ENCODE assay signal across 19 cellular contexts in the genomic region with DNA sequence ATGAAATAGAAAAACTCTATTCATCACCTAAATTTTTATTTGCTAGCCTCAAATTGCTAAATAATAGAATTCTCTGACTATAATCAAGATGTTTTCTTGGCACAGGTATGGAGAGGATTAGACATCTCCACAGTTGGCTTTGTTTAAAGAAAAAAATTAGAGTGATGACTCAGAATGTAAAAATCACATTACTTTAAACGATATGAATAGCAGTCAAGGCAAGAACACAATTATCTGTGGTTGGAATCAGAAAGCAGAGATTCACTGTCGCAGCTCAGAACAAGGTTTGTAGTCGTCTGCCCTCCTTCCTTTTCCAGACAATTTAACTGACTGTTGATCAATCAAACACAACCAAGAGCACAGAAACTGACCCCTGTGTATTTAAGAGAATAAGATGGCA. TPM values are rescaled to one million over a fixed set of nuclear protein-coding genes. Genes with fewer than 3 reads are reported as not detected.
DNase-seq lines count a peak whose midpoint lies in the region; ATAC-seq and TF ChIP-seq lines count a peak whose summit lies in the region.
"Had no signal": no experiment of that assay in that cellular context is flagged by ENCODE, and none has a peak within 500 bp of the region (broad histone marks: within the 10 kb centered on the region; RNA-seq: fewer than 3 reads in every experiment).

No MANE protein-coding gene starts in this region.

- H3K9me3 ChIP-seq in neuronal stem cell (replicated peaks in 1 of 2; ENCODE audit: control insufficient read depth in 2 of 2, insufficient read depth in 1 of 2, low read depth in 1 of 2, low read length in 2 of 2) = no peaks in the 10 kb centered on the region
- H3K9me3 ChIP-seq: ascending aorta, left lung, SJSA1 had no signal

- H2AK5ac ChIP-seq in neuronal stem cell (ENCODE audit: low read depth, low read length) = no peak overlapping the region

- no peak overlapping the region for H3K4me2 ChIP-seq in neuronal stem cell (ENCODE audit: insufficient read depth, low read length, poor library complexity, severe bottlenecking)

- no CpG with 5 or more reads among the region's 3 CpGs for WGBS in neuronal stem cell (ENCODE audit: extremely low coverage in 2 of 2, insufficient read length in 2 of 2, insufficient replicate concordance in 1 of 2), 2 donors

- H2BK12ac ChIP-seq in neuronal stem cell (ENCODE audit: low read length) = no peak overlapping the region

- no peaks in the 10 kb centered on the region for H3K36me3 ChIP-seq in neuronal stem cell (replicated peaks in 1 of 2; ENCODE audit: control insufficient read depth in 2 of 2, insufficient read depth in 2 of 2, low read length in 2 of 2)
- H3K36me3 ChIP-seq: ascending aorta, left lung, SJSA1 had no signal

- ATAC-seq in foreskin keratinocyte = peak; percentile 72
- no peak for ATAC-seq in GM19452 (IDR thresholded peaks at IDR 0.05; ENCODE audit: unreplicated experiment)
- ATAC-seq: left lung had no signal

- H2BK15ac ChIP-seq in neuronal stem cell (ENCODE audit: low read length) = no peak overlapping the region

- H3K9ac ChIP-seq in neuronal stem cell (ENCODE audit: low read depth, low read length, poor library complexity) = no peak overlapping the region

- H3K4me1 ChIP-seq in foreskin keratinocyte (peaks cover 8% of the 10 kb centered on the region), neuronal stem cell (ENCODE audit: control insufficient read depth in 2 of 2, insufficient read depth in 1 of 2, low read depth in 1 of 2, low read length in 2 of 2) (no peaks in the 10 kb centered on the region)
- H3K4me1 ChIP-seq: ascending aorta, left lung had no signal

- H3K79me1 ChIP-seq in neuronal stem cell (ENCODE audit: low read depth, low read length) = no peaks in the 10 kb centered on the region

- no peak for TF ChIP-seq CTCF in foreskin keratinocyte (conservative IDR thresholded peaks at IDR 0.05)

- H3K27me3 ChIP-seq in foreskin keratinocyte (no peaks in the 10 kb centered on the region), neuronal stem cell (ENCODE audit: control insufficient read depth in 3 of 3, insufficient read depth in 3 of 3, low read depth in 1 of 3, low read length in 3 of 3) (peaks cover 0 to 11% (median 0%) of the 10 kb centered on the region in 3 experiments)
- H3K27me3 ChIP-seq: ascending aorta, left lung, SJSA1 had no signal

- H2AFZ ChIP-seq in neuronal stem cell (ENCODE audit: low read length) = no peak overlapping the region

- H3K4ac ChIP-seq in neuronal stem cell (ENCODE audit: low read length) = no peak overlapping the region

- no peak overlapping the region for H3K14ac ChIP-seq in neuronal stem cell (ENCODE audit: low read length)

- no peak overlapping the region for H3K23ac ChIP-seq in neuronal stem cell (ENCODE audit: low read depth, low read length, poor library complexity)

- no peak overlapping the region for H2BK5ac ChIP-seq in neuronal stem cell (ENCODE audit: low read length)

- no peak overlapping the region for H3K18ac ChIP-seq in neuronal stem cell (ENCODE audit: low read length)

- no peak overlapping the region for H4K91ac ChIP-seq in neuronal stem cell (ENCODE audit: low read depth, low read length, poor library complexity)

- H3K27ac ChIP-seq in foreskin keratinocyte (no peak overlapping the region), neuronal stem cell (replicated peaks; ENCODE audit: low read length) (no peak overlapping the region)
- H3K27ac ChIP-seq: ascending aorta, left lung, SJSA1 had no signal

- DNase-seq in A172 (ENCODE audit: low spot score) (peak; percentile 54), HCEC 1CT (peak; percentile 16), amniotic epithelial cell (ENCODE audit: low read depth) (peak; percentile 32), foreskin keratinocyte (peak; percentile 27 to 63), NCI-H526 (lab: John Stamatoyannopoulos, UW) (no peak), neuronal stem cell (ENCODE audit: low spot score) (no peak), OCI-M2 (lab: John Stamatoyannopoulos, UW; ENCODE audit: unreplicated experiment) (no peak)
- DNase-seq: 8988T; left lung; NCI-H1694; posterior cingulate gyrus; stimulated activated naive CD4-positive, alpha-beta T cell treated with Interleukin-2 at 50 U/mL for 16 hours; T-helper 9 cell had no signal

- H4K8ac ChIP-seq in neuronal stem cell (ENCODE audit: low read depth, low read length) = no peak overlapping the region

- no peak overlapping the region for H3K4me3 ChIP-seq in neuronal stem cell (ENCODE audit: low read length in 2 of 2)
- H3K4me3 ChIP-seq: ascending aorta, left lung, SJSA1 had no signal

- no peak overlapping the region for H2BK120ac ChIP-seq in neuronal stem cell (ENCODE audit: low read depth, low read length)

RNA-seq across cellular contexts. Expression of a gene that starts 32.2 kb away (rescaled TPM):
- not detected in 2 replicates for total RNA-seq in A172 (2014; rRNA removed; shearing (Covaris generic))
- total RNA-seq in foreskin keratinocyte = not detected in 2 replicates
- polyA plus RNA-seq in foreskin keratinocyte = not detected in 2 replicates
- polyA plus RNA-seq in neuronal stem cell (2013, experiment 1 of 2) = not detected
- polyA plus RNA-seq in neuronal stem cell (2013, experiment 2 of 2) = not detected
- total RNA-seq: ascending aorta, dermis microvascular lymphatic vessel endothelial cell, G401, H4, left lung, SJSA1 had no signal

Comparison
In these comparisons a context has a peak if more than half of its experiments do, and no peak if none do; other contexts are left out.
1. DNase-seq: peak in A172 (single experiment), HCEC 1CT (single experiment), amniotic epithelial cell (single experiment) and foreskin keratinocyte (2 of 2); none in NCI-H526 (0 of 2), neuronal stem cell (single experiment) and OCI-M2 (single experiment).